Comparison of ENCODE assay signal across 9 cellular contexts in genomic region chr9:113957778-113958430, GRCh38.
A peak's percentile ranks its signal among the peaks of the same experiment; 100 is the strongest.
DNase-seq lines count a peak whose midpoint lies in the region; ATAC-seq, FAIRE-seq and TF ChIP-seq lines count a peak whose summit lies in the region.
"Had no signal": no experiment of that assay in that cellular context is flagged by ENCODE, and none has a peak within 500 bp of the region (broad histone marks: within the 10 kb centered on the region; RNA-seq: fewer than 3 reads in every experiment).

No MANE protein-coding gene starts in this region.

- no peaks in the 10 kb centered on the region for H3K9me2 ChIP-seq in Karpas-422 (replicated peaks; ENCODE audit: insufficient read depth, low read length)

- DNase-seq in HFF-Myc (ENCODE audit: extremely low read depth, low read depth) (peak; percentile 89), astrocyte of the hippocampus (ENCODE audit: low read depth, low spot score) (peak; percentile 78), kidney (no peak), thyroid gland (peak in 1 of 2 donors; percentile 36), Karpas-422 (no peak), UCSD-AML1 (lab: John Stamatoyannopoulos, UW; ENCODE audit: unreplicated experiment) (no peak)
- no peak for DNase-seq in effector memory CD8-positive, alpha-beta T cell
- DNase-seq: activated effector memory CD4-positive, alpha-beta T cell treated with anti-CD3 and anti-CD28 coated beads, Interleukin-2, amount 50 U/mL, for 16 hours; NCI-H1694 treated with DMSO at 0.1 percent for 48 hours had no signal

- peaks cover 0 to 18% of the 10 kb centered on the region in 2 donors for H3K27me3 Mint-ChIP-seq in effector memory CD8-positive, alpha-beta T cell

- TF ChIP-seq CTCF in HFF-Myc (IDR thresholded peaks at IDR 0.05; ENCODE audit: low read depth, low read length, missing control alignments) (no peak), kidney (IDR thresholded peaks at IDR 0.05; ENCODE audit: borderline replicate concordance, extremely low read depth, insufficient read depth) (no peak), thyroid gland (IDR thresholded peaks at IDR 0.05) (no peak)

- H3K27me3 ChIP-seq in thyroid gland (no peaks in the 10 kb centered on the region), Karpas-422 (ENCODE audit: low read length) (no peaks in the 10 kb centered on the region)

- H3K4me1 Mint-ChIP-seq in effector memory CD8-positive, alpha-beta T cell (ENCODE audit: low read depth in 2 of 2) = no peaks in the 10 kb centered on the region

- H3K4me3 Mint-ChIP-seq in effector memory CD8-positive, alpha-beta T cell = no peak overlapping the region

- no peaks in the 10 kb centered on the region for H3K9me3 ChIP-seq in kidney (ENCODE audit: control insufficient read depth in 1 of 2, low read length in 2 of 2)
- no peaks in the 10 kb centered on the region for H3K9me3 ChIP-seq in thyroid gland
- no peaks in the 10 kb centered on the region for H3K9me3 ChIP-seq in Karpas-422 (ENCODE audit: low read length)

- H3K4me3 ChIP-seq in HFF-Myc (replicated peaks; ENCODE audit: low read depth, low read length) = no peak overlapping the region
- H3K4me3 ChIP-seq in kidney (ENCODE audit: low read length in 2 of 2) = peak overlapping the region in 1 of 2 donors; percentile 27
- H3K4me3 ChIP-seq in thyroid gland (replicated peaks in 1 of 3) = no peak overlapping the region
- H3K4me3 ChIP-seq in Karpas-422 (ENCODE audit: low read length) = no peak overlapping the region

- intact Hi-C loops in kidney (cut with DNase I) = no loop called here
- intact Hi-C loops in thyroid gland (cut with DNase I) = no loop called here

- H3K4me2 ChIP-seq in Karpas-422 (ENCODE audit: low read depth, low read length, poor library complexity, severe bottlenecking) = no peak overlapping the region

- H3K27ac ChIP-seq in kidney (ENCODE audit: low read depth in 2 of 2, low read length in 2 of 2) = peak overlapping the region; percentile 92 to 94
- H3K27ac ChIP-seq in thyroid gland = peak overlapping the region; percentile 2 to 63 (median 49)
- H3K27ac ChIP-seq in Karpas-422 (ENCODE audit: low read length) = no peak overlapping the region

- no peak overlapping the region for H3K27ac Mint-ChIP-seq in effector memory CD8-positive, alpha-beta T cell

- H2AFZ ChIP-seq in Karpas-422 (ENCODE audit: low read length) = no peak overlapping the region

- 75 to 82% methylated on average over 5 of the region's 5 CpGs for WGBS in thyroid gland, 2 donors

- TF ChIP-seq POLR2A in thyroid gland (IDR thresholded peaks at IDR 0.05) = no peak

- no peaks in the 10 kb centered on the region for H3K36me3 ChIP-seq in kidney (ENCODE audit: control insufficient read depth in 1 of 2, insufficient read depth in 2 of 2, low read length in 2 of 2)
- H3K36me3 ChIP-seq in thyroid gland = no peaks in the 10 kb centered on the region
- H3K36me3 ChIP-seq in Karpas-422 (ENCODE audit: insufficient read depth, low read length) = no peaks in the 10 kb centered on the region

- H3K9me3 Mint-ChIP-seq in effector memory CD8-positive, alpha-beta T cell = no peaks in the 10 kb centered on the region

- H4K20me1 ChIP-seq in Karpas-422 (ENCODE audit: insufficient read depth, low read depth, low read length) = no peaks in the 10 kb centered on the region

- ATAC-seq in effector memory CD8-positive, alpha-beta T cell (replicated peaks) = no peak

- FAIRE-seq in kidney (lab: Jason Lieb, UNC) = peak; percentile 96

- H3K9ac ChIP-seq in kidney (ENCODE audit: low read length in 2 of 2) (peak overlapping the region in 1 of 2 donors; percentile 51), Karpas-422 (ENCODE audit: low read length) (no peak overlapping the region)

- H3K36me3 Mint-ChIP-seq in effector memory CD8-positive, alpha-beta T cell (ENCODE audit: insufficient read depth) = no peaks in the 10 kb centered on the region

- no peaks in the 10 kb centered on the region for H3K79me2 ChIP-seq in Karpas-422 (ENCODE audit: low read length)

- H3K4me1 ChIP-seq in kidney (ENCODE audit: control insufficient read depth in 1 of 2, insufficient read depth in 1 of 2, low read depth in 1 of 2, low read length in 2 of 2) = peaks cover 47 to 79% of the 10 kb centered on the region in 2 donors
- peaks cover 31 to 43% of the 10 kb centered on the region in 2 donors for H3K4me1 ChIP-seq in thyroid gland
- no peaks in the 10 kb centered on the region for H3K4me1 ChIP-seq in Karpas-422 (ENCODE audit: low read length)

Comparison
In these comparisons a context has a peak if more than half of its experiments do, and no peak if none do; other contexts are left out.
1. DNase-seq: peak in HFF-Myc (single experiment) and astrocyte of the hippocampus (single experiment); none in kidney (single experiment), Karpas-422 (single experiment), UCSD-AML1 (single experiment) and effector memory CD8-positive, alpha-beta T cell (0 of 3).